ENCODE assay signal across 2 cellular contexts in the genomic region with DNA sequence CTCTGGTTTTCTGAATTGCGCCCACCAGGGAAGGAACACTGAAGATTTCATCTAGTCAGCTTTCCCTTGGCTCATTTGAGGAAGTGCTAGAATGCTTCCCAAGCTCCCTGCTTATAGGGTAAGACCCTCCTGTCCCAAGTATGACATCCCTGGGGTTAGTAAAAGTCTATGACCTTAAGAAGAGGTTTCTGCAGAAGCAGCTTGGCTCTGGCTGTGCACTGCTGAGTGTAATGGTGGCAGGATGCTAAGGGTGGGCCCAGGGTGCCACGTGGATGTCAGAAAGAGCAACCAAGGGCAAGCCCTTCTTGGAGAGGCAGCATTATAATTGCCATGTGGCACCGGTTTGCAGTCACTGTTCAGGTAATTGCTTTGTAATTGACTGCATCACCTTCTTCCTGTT.
TF ChIP-seq lines count a peak whose summit lies in the region.

No MANE protein-coding gene starts in this region.

TF ChIP-seq in GM23338, 12 proteins besides CTCF, POLR2A, EP300 and RAD21:
- TF ChIP-seq ETS1 (IDR thresholded peaks at IDR 0.05) (no peak), CREB1 (CRISPR knock-in tag; IDR thresholded peaks at IDR 0.05; ENCODE audit: low read depth) (no peak), REST (IDR thresholded peaks at IDR 0.05; ENCODE audit: unreplicated experiment) (no peak), STAT1 (IDR thresholded peaks at IDR 0.05; ENCODE audit: unreplicated experiment) (no peak), EZH2phosphoT487 (IDR thresholded peaks at IDR 0.05; ENCODE audit: unreplicated experiment) (no peak), NANOG (IDR thresholded peaks at IDR 0.05; ENCODE audit: borderline replicate concordance) (no peak), EZH2 (IDR thresholded peaks at IDR 0.05; ENCODE audit: low read depth, unreplicated experiment) (no peak), POLR2AphosphoS5 (IDR thresholded peaks at IDR 0.05; ENCODE audit: low read depth) (no peak), ZNF114 (CRISPR knock-in tag; IDR thresholded peaks at IDR 0.05) (no peak), JUNB (IDR thresholded peaks at IDR 0.05; ENCODE audit: unreplicated experiment) (no peak)

TF ChIP-seq in IMR-90, 13 proteins besides CTCF, POLR2A, EP300 and RAD21 (continued from another document):
- TF ChIP-seq, protein P1, sequence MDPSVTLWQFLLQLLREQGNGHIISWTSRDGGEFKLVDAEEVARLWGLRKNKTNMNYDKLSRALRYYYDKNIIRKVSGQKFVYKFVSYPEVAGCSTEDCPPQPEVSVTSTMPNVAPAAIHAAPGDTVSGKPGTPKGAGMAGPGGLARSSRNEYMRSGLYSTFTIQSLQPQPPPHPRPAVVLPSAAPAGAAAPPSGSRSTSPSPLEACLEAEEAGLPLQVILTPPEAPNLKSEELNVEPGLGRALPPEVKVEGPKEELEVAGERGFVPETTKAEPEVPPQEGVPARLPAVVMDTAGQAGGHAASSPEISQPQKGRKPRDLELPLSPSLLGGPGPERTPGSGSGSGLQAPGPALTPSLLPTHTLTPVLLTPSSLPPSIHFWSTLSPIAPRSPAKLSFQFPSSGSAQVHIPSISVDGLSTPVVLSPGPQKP (IDR thresholded peaks at IDR 0.05; ENCODE audit: borderline replicate concordance, low read depth, low read length) = no peak
- TF ChIP-seq FOS (IDR thresholded peaks at IDR 0.05; ENCODE audit: low read depth, low read length) (no peak), MAZ (IDR thresholded peaks at IDR 0.05; ENCODE audit: borderline replicate concordance, low read depth, low read length) (no peak), CHD1 (IDR thresholded peaks at IDR 0.05; ENCODE audit: low read depth, low read length) (no peak), RCOR1 (IDR thresholded peaks at IDR 0.05; ENCODE audit: insufficient replicate concordance, low read length) (no peak), MAFK (IDR thresholded peaks at IDR 0.05; ENCODE audit: low read depth, low read length) (no peak), NFE2L2 (IDR thresholded peaks at IDR 0.05; ENCODE audit: low read depth, low read length) (no peak)
TF ChIP-seq in IMR-90: peak in this region for 0.
